Comparison of ENCODE assay signal across 18 cellular contexts in genomic region chr7:27869060-27869459, GRCh38.
A peak's percentile ranks its signal among the peaks of the same experiment; 100 is the strongest.
DNase-seq lines count a peak whose midpoint lies in the region; ATAC-seq and TF ChIP-seq lines count a peak whose summit lies in the region.
"Had no signal": no experiment of that assay in that cellular context is flagged by ENCODE, and none has a peak within 500 bp of the region (broad histone marks: within the 10 kb centered on the region; RNA-seq: fewer than 3 reads in every experiment).

No MANE protein-coding gene starts in this region.

- no peak for TF ChIP-seq EP300 in suprapubic skin (IDR thresholded peaks at IDR 0.05)

- TF ChIP-seq CTCF in HEK293 (tag by site-specific recombination; IDR thresholded peaks at IDR 0.05) (no peak), suprapubic skin (IDR thresholded peaks at IDR 0.05) (no peak)

- peaks cover 2% of the 10 kb centered on the region for H3K36me3 Mint-ChIP-seq in activated CD4-positive, alpha-beta T cell treated with anti-CD3 and anti-CD28 coated beads for 36 hours (ENCODE audit: low read depth)

- no peak overlapping the region for H2BK120ac ChIP-seq in mesenchymal stem cell (ENCODE audit: low read depth, low read length)

- no peak overlapping the region for H4K91ac ChIP-seq in mesenchymal stem cell (ENCODE audit: low read length)

- peak overlapping the region in 10 of 11 experiments; percentile 37 to 89 (median 78); a peak in 17 of 22 replicates for H3K27ac ChIP-seq in BLaER1 treated with 17β-estradiol and CSF1 and Interleukin-3, amounts not matched to agents 10 nM and 100 nM
- no peak overlapping the region for H3K27ac ChIP-seq in HEK293 (ENCODE audit: extremely low read depth, low read depth, low read length)
- no peak overlapping the region for H3K27ac ChIP-seq in mesenchymal stem cell (ENCODE audit: low read length, poor library complexity, severe bottlenecking)
- H3K27ac ChIP-seq in suprapubic skin: no peak overlapping the region

- no peak overlapping the region for H3K4ac ChIP-seq in mesenchymal stem cell (ENCODE audit: low read depth in 1 of 2, low read length in 2 of 2)

- H2BK5ac ChIP-seq in mesenchymal stem cell (ENCODE audit: low read depth, low read length, poor library complexity, severe bottlenecking): no peak overlapping the region

- intact Hi-C loops in activated CD4-positive, alpha-beta T cell treated with anti-CD3 and anti-CD28 coated beads for 36 hours (cut with DNase I, micrococcal nuclease): no loop called here

- H3K4me3 ChIP-seq in BLaER1 treated with 17β-estradiol and CSF1 and Interleukin-3, amounts not matched to agents 10 nM and 100 nM: no peak overlapping the region
- no peak overlapping the region for H3K4me3 ChIP-seq in HEK293 (ENCODE audit: low read depth, low read length)
- no peak overlapping the region for H3K4me3 ChIP-seq in mesenchymal stem cell (ENCODE audit: insufficient read depth in 1 of 2, low read depth in 1 of 2, low read length in 2 of 2)
- no peak overlapping the region for H3K4me3 ChIP-seq in suprapubic skin
- H3K4me3 ChIP-seq: GM12878, HAP-1 had no signal

- no peaks in the 10 kb centered on the region for H3K9me3 Mint-ChIP-seq in activated CD4-positive, alpha-beta T cell treated with anti-CD3 and anti-CD28 coated beads for 36 hours (ENCODE audit: low read depth)
- H3K9me3 Mint-ChIP-seq: CD4-positive, alpha-beta T cell; CD8-positive, alpha-beta memory T cell had no signal

- H3K23ac ChIP-seq in mesenchymal stem cell (ENCODE audit: low read length in 2 of 2): no peak overlapping the region

- no peak overlapping the region for H3K4me3 Mint-ChIP-seq in activated CD4-positive, alpha-beta T cell treated with anti-CD3 and anti-CD28 coated beads for 36 hours
- H3K4me3 Mint-ChIP-seq: CD14-positive monocyte; CD4-positive, alpha-beta T cell had no signal

- no peak overlapping the region for H2BK12ac ChIP-seq in mesenchymal stem cell (ENCODE audit: low read length in 2 of 2)

- no peak for TF ChIP-seq POLR2A in suprapubic skin (IDR thresholded peaks at IDR 0.05)

- DNase-seq in NCI-H146 treated with DMSO at 0.1 percent for 48 hours (lab: John Stamatoyannopoulos, UW; ENCODE audit: unreplicated experiment) (peak; percentile 9), mesenchymal stem cell (no peak), HuH-7.5 (ENCODE audit: low spot score) (no peak), suprapubic skin (ENCODE audit: low spot score in 2 of 2) (no peak)
- DNase-seq in activated CD4-positive, alpha-beta T cell treated with anti-CD3 and anti-CD28 coated beads for 36 hours: no peak
- DNase-seq: CD4-positive, alpha-beta T cell; CD8-positive, alpha-beta memory T cell; DMS 273 treated with DMSO at 0.1 percent for 48 hours; DMS79; EL; GDM1; GOT3 had no signal

- no peak overlapping the region for H3K14ac ChIP-seq in mesenchymal stem cell (ENCODE audit: low read length in 2 of 2)

- H3K27me3 Mint-ChIP-seq in activated CD4-positive, alpha-beta T cell treated with anti-CD3 and anti-CD28 coated beads for 36 hours: no peaks in the 10 kb centered on the region
- H3K27me3 Mint-ChIP-seq: CD4-positive, alpha-beta T cell; CD8-positive, alpha-beta memory T cell had no signal

- H3K9me3 ChIP-seq in BLaER1 treated with 17β-estradiol and CSF1 and Interleukin-3, amounts not matched to agents 10 nM and 100 nM (replicated peaks in 1 of 11): peaks cover 0 to 15% (median 4%) of the 10 kb centered on the region in 11 experiments; a peak in 8 of 22 replicates
- no peaks in the 10 kb centered on the region for H3K9me3 ChIP-seq in HEK293 (ENCODE audit: control insufficient read depth, insufficient read depth, low read depth, low read length)
- H3K9me3 ChIP-seq in mesenchymal stem cell (ENCODE audit: control insufficient read depth, low read length): no peaks in the 10 kb centered on the region
- H3K9me3 ChIP-seq in suprapubic skin: no peaks in the 10 kb centered on the region
- H3K9me3 ChIP-seq: HAP-1 had no signal

- WGBS in mesenchymal stem cell: 94% methylated on average over 7 of the region's 7 CpGs
- WGBS in suprapubic skin: 87% methylated on average over 7 of the region's 7 CpGs

- CTCF ChIA-PET in HEK293 (lab: Yijun Ruan, JAX): interaction anchor here (0.7 kb wide), 1 partner anchor 151 kb away, joined by 3 read pairs; no protein-coding TSS in a partner anchor
- CTCF ChIA-PET in activated CD4-positive, alpha-beta T cell treated with anti-CD3 and anti-CD28 coated beads for 36 hours (lab: Charles Lee): no interaction called here

- H3K4me1 ChIP-seq in BLaER1 treated with 17β-estradiol and CSF1 and Interleukin-3, amounts not matched to agents 10 nM and 100 nM: peaks cover 41 to 97% (median 94%) of the 10 kb centered on the region in 10 experiments
- H3K4me1 ChIP-seq in HEK293 (ENCODE audit: control insufficient read depth, insufficient read depth, low read length) (no peaks in the 10 kb centered on the region), mesenchymal stem cell (ENCODE audit: control insufficient read depth, insufficient read depth, low read depth, low read length) (peaks cover 25% of the 10 kb centered on the region), suprapubic skin (peaks cover 2% of the 10 kb centered on the region)

- peak overlapping the region; percentile 36 for H2AK5ac ChIP-seq in mesenchymal stem cell (ENCODE audit: low read length, severe bottlenecking)

- H2AFZ ChIP-seq in mesenchymal stem cell (ENCODE audit: low read depth, low read length): no peak overlapping the region

- H3K27me3 ChIP-seq in BLaER1 treated with 17β-estradiol and CSF1 and Interleukin-3, amounts not matched to agents 10 nM and 100 nM: no peaks in the 10 kb centered on the region
- H3K27me3 ChIP-seq in mesenchymal stem cell (ENCODE audit: control insufficient read depth in 1 of 2, insufficient read depth in 1 of 2, low read length in 2 of 2) (no peaks in the 10 kb centered on the region), suprapubic skin (no peaks in the 10 kb centered on the region)

- no peak overlapping the region for H3K27ac Mint-ChIP-seq in activated CD4-positive, alpha-beta T cell treated with anti-CD3 and anti-CD28 coated beads for 36 hours
- H3K27ac Mint-ChIP-seq: CD4-positive, alpha-beta T cell had no signal

- no peak overlapping the region for H2BK15ac ChIP-seq in mesenchymal stem cell (ENCODE audit: low read depth, poor library complexity, severe bottlenecking)

- H3K18ac ChIP-seq in mesenchymal stem cell (ENCODE audit: low read depth in 1 of 2, low read length in 2 of 2): no peak overlapping the region

- peak overlapping the region in 6 of 11 experiments; percentile 53 to 69 (median 66); a peak in 9 of 22 replicates for H3K9ac ChIP-seq in BLaER1 treated with 17β-estradiol and CSF1 and Interleukin-3, amounts not matched to agents 10 nM and 100 nM
- H3K9ac ChIP-seq in mesenchymal stem cell (ENCODE audit: low read length): no peak overlapping the region

- no peak overlapping the region for H4K8ac ChIP-seq in mesenchymal stem cell (ENCODE audit: low read length)

- no peaks in the 10 kb centered on the region for H4K20me1 ChIP-seq in BLaER1 treated with 17β-estradiol and CSF1 and Interleukin-3, amounts not matched to agents 10 nM and 100 nM

- peaks cover 24% of the 10 kb centered on the region for H3K79me1 ChIP-seq in mesenchymal stem cell (replicated peaks; ENCODE audit: low read length, poor library complexity, severe bottlenecking)

- ATAC-seq in GM19395 (IDR thresholded peaks at IDR 0.05; ENCODE audit: unreplicated experiment): no peak
- no peak for ATAC-seq in activated CD4-positive, alpha-beta T cell treated with anti-CD3 and anti-CD28 coated beads for 36 hours
- ATAC-seq: GM12878 had no signal

- H3K4me1 Mint-ChIP-seq in activated CD4-positive, alpha-beta T cell treated with anti-CD3 and anti-CD28 coated beads for 36 hours: no peaks in the 10 kb centered on the region
- H3K4me1 Mint-ChIP-seq: CD14-positive monocyte had no signal

- H3K4me2 ChIP-seq in BLaER1 treated with 17β-estradiol and CSF1 and Interleukin-3, amounts not matched to agents 10 nM and 100 nM: peak overlapping the region; percentile 56 to 85 (median 77)
- H3K4me2 ChIP-seq in mesenchymal stem cell (ENCODE audit: low read length, poor library complexity, severe bottlenecking): no peak overlapping the region

- peaks cover 0 to 31% (median 0%) of the 10 kb centered on the region in 11 experiments; a peak in 7 of 22 replicates for H3K36me3 ChIP-seq in BLaER1 treated with 17β-estradiol and CSF1 and Interleukin-3, amounts not matched to agents 10 nM and 100 nM
- no peaks in the 10 kb centered on the region for H3K36me3 ChIP-seq in HEK293 (ENCODE audit: control insufficient read depth in 2 of 2, insufficient read depth in 1 of 2, low read length in 2 of 2)
- H3K36me3 ChIP-seq in mesenchymal stem cell (ENCODE audit: control insufficient read depth in 1 of 2, insufficient read depth in 2 of 2, low read depth in 1 of 2, low read length in 2 of 2): peaks cover 0 to 5% of the 10 kb centered on the region in 2 experiments
- no peaks in the 10 kb centered on the region for H3K36me3 ChIP-seq in suprapubic skin
- H3K36me3 ChIP-seq: HAP-1 had no signal

- POLR2A ChIA-PET in HEK293 (lab: Yijun Ruan, JAX): no interaction called here
- POLR2A ChIA-PET in activated CD4-positive, alpha-beta T cell treated with anti-CD3 and anti-CD28 coated beads for 36 hours (lab: Charles Lee): no interaction called here

TF ChIP-seq in HEK293, 187 proteins besides CTCF, POLR2A, EP300 and RAD21:
- TF ChIP-seq WT1 (tag by site-specific recombination; IDR thresholded peaks at IDR 0.05) (peak; percentile 80), SP2 (tag by site-specific recombination; IDR thresholded peaks at IDR 0.05) (no peak)
TF ChIP-seq in HEK293: peak in this region for 1.

Comparison
In these comparisons a context has a peak if more than half of its experiments do, and no peak if none do; other contexts are left out.
1. H3K27ac ChIP-seq: peak in BLaER1 treated with 17β-estradiol and CSF1 and Interleukin-3, amounts not matched to agents 10 nM and 100 nM (10 of 11); none in HEK293 (single experiment), mesenchymal stem cell (single experiment) and suprapubic skin (single experiment).